8 cellular contexts compared by ENCODE assay signal in genomic region chr2:54903736-54904554, GRCh38.
DNase-seq lines count a peak whose midpoint lies in the region; ATAC-seq and TF ChIP-seq lines count a peak whose summit lies in the region.

No MANE protein-coding gene starts in this region.

- H2BK15ac ChIP-seq in mesenchymal stem cell (ENCODE audit: low read depth, poor library complexity, severe bottlenecking), result no peak overlapping the region

- POLR2A ChIA-PET in HEK293 (lab: Yijun Ruan, JAX), result no interaction called here

- H2BK12ac ChIP-seq in mesenchymal stem cell (ENCODE audit: low read length in 2 of 2), result peak overlapping the region; percentile 51 to 87

- WGBS in mesenchymal stem cell, result 16% methylated on average over 9 of the region's 9 CpGs

- no peak overlapping the region for H3K4me2 ChIP-seq in mesenchymal stem cell (ENCODE audit: low read length, poor library complexity, severe bottlenecking)

- H2AFZ ChIP-seq in mesenchymal stem cell (ENCODE audit: low read depth, low read length), result peak overlapping the region; percentile 10

- no peaks in the 10 kb centered on the region for H3K27me3 ChIP-seq in adipocyte (replicated peaks; ENCODE audit: control insufficient read depth, insufficient read depth, low read length)
- H3K27me3 ChIP-seq in mesenchymal stem cell (ENCODE audit: control insufficient read depth in 1 of 2, insufficient read depth in 1 of 2, low read length in 2 of 2), result no peaks in the 10 kb centered on the region

- DNase-seq in SW 1271 (lab: John Stamatoyannopoulos, UW), result peak; percentile 94 to 97
- peak; percentile 93 for DNase-seq in adipocyte (ENCODE audit: low read depth)
- DNase-seq in mesenchymal stem cell, result peak; percentile 98
- DNase-seq in stimulated activated CD8-positive, alpha-beta memory T cell treated with anti-CD3 and anti-CD28 coated beads, Interleukin-7, amount 100 ng/mL, for 48 hours (ENCODE audit: extremely low read depth in 1 of 2, low read depth in 1 of 2), result peak; percentile 21 to 61
- no peak for DNase-seq in NCI-H2029 (lab: John Stamatoyannopoulos, UW)

- H3K9ac ChIP-seq in adipocyte (ENCODE audit: low read length), result peak overlapping the region; percentile 12
- peak overlapping the region; percentile 53 for H3K9ac ChIP-seq in mesenchymal stem cell (ENCODE audit: low read length)

- H3K23ac ChIP-seq in mesenchymal stem cell (ENCODE audit: low read length in 2 of 2), result no peak overlapping the region

- H3K79me1 ChIP-seq in mesenchymal stem cell (replicated peaks; ENCODE audit: low read length, poor library complexity, severe bottlenecking), result peaks cover 11% of the 10 kb centered on the region

- H3K4ac ChIP-seq in mesenchymal stem cell (ENCODE audit: low read depth in 1 of 2, low read length in 2 of 2), result peak overlapping the region; percentile 10 to 52

- H3K4me3 ChIP-seq in HEK293 (ENCODE audit: low read depth, low read length) (no peak overlapping the region), adipocyte (ENCODE audit: low read length) (peak overlapping the region; percentile 35), mesenchymal stem cell (ENCODE audit: insufficient read depth in 1 of 2, low read depth in 1 of 2, low read length in 2 of 2) (peak overlapping the region in 1 of 2 experiments; percentile 52)

- H3K18ac ChIP-seq in mesenchymal stem cell (ENCODE audit: low read depth in 1 of 2, low read length in 2 of 2), result peak overlapping the region; percentile 37 to 48

- H3K9me3 ChIP-seq in HEK293 (ENCODE audit: control insufficient read depth, insufficient read depth, low read depth, low read length) (no peaks in the 10 kb centered on the region), adipocyte (ENCODE audit: control insufficient read depth, low read length) (no peaks in the 10 kb centered on the region), mesenchymal stem cell (ENCODE audit: control insufficient read depth, low read length) (no peaks in the 10 kb centered on the region)

- peak overlapping the region; percentile 8 for H4K8ac ChIP-seq in mesenchymal stem cell (ENCODE audit: low read length)

- H3K14ac ChIP-seq in mesenchymal stem cell (ENCODE audit: low read length in 2 of 2), result no peak overlapping the region

- H3K4me1 ChIP-seq in HEK293 (ENCODE audit: control insufficient read depth, insufficient read depth, low read length), result no peaks in the 10 kb centered on the region
- H3K4me1 ChIP-seq in adipocyte (ENCODE audit: control insufficient read depth, insufficient read depth, low read length), result peaks cover 32% of the 10 kb centered on the region
- H3K4me1 ChIP-seq in mesenchymal stem cell (ENCODE audit: control insufficient read depth, insufficient read depth, low read depth, low read length), result peaks cover 7% of the 10 kb centered on the region

- no peak overlapping the region for H4K91ac ChIP-seq in mesenchymal stem cell (ENCODE audit: low read length)

- no peak for ATAC-seq in HG02623 (IDR thresholded peaks at IDR 0.05; ENCODE audit: unreplicated experiment)
- no peak for ATAC-seq in HG02840 (IDR thresholded peaks at IDR 0.05; ENCODE audit: low FRiP score, unreplicated experiment)

- CTCF ChIA-PET in HEK293 (lab: Yijun Ruan, JAX), result interaction anchor here (0.6 to 1.6 kb wide), 9 partner anchors 65 to 1300 kb away, joined by 3 to 5 read pairs (median 3); no protein-coding TSS in a partner anchor

- no peak overlapping the region for H2BK5ac ChIP-seq in mesenchymal stem cell (ENCODE audit: low read depth, low read length, poor library complexity, severe bottlenecking)

- H3K36me3 ChIP-seq in HEK293 (ENCODE audit: control insufficient read depth in 2 of 2, insufficient read depth in 1 of 2, low read length in 2 of 2), result no peaks in the 10 kb centered on the region
- H3K36me3 ChIP-seq in adipocyte (ENCODE audit: control insufficient read depth, insufficient read depth, low read length, severe bottlenecking), result no peaks in the 10 kb centered on the region
- no peaks in the 10 kb centered on the region for H3K36me3 ChIP-seq in mesenchymal stem cell (ENCODE audit: control insufficient read depth in 1 of 2, insufficient read depth in 2 of 2, low read depth in 1 of 2, low read length in 2 of 2)

- H3K27ac ChIP-seq in HEK293 (ENCODE audit: extremely low read depth, low read depth, low read length) (no peak overlapping the region), mesenchymal stem cell (ENCODE audit: low read length, poor library complexity, severe bottlenecking) (peak overlapping the region; percentile 43)

- H2AK5ac ChIP-seq in mesenchymal stem cell (ENCODE audit: low read length, severe bottlenecking), result peak overlapping the region; percentile 49

- TF ChIP-seq CTCF in HEK293 (tag by site-specific recombination; IDR thresholded peaks at IDR 0.05), result no peak

- no peak overlapping the region for H2BK120ac ChIP-seq in mesenchymal stem cell (ENCODE audit: low read depth, low read length)

TF ChIP-seq in HEK293, 187 proteins besides CTCF, POLR2A, EP300 and RAD21 (continues in another document):
- TF ChIP-seq ZNF366 (tag by site-specific recombination; conservative IDR thresholded peaks at IDR 0.05) (peak; percentile 82), MYNN (tag by site-specific recombination; IDR thresholded peaks at IDR 0.05; ENCODE audit: borderline replicate concordance) (no peak), ZFP69B (tag by site-specific recombination; IDR thresholded peaks at IDR 0.05) (0 out of 2 replicates have a peak, but pooled peaks have one; percentile 37), ZNF558 (tag by site-specific recombination; IDR thresholded peaks at IDR 0.05) (0 out of 2 replicates have a peak, but pooled peaks have one; percentile 62), REST (tag by site-specific recombination; IDR thresholded peaks at IDR 0.05) (peak; percentile 84), ZNF324 (tag by site-specific recombination; IDR thresholded peaks at IDR 0.05) (0 out of 2 replicates have a peak, but pooled peaks have one; percentile 24), ZNF280D (tag by site-specific recombination; IDR thresholded peaks at IDR 0.05) (peak; percentile 33; the same call in 1 of the 2 replicates)
- TF ChIP-seq, protein P1, sequence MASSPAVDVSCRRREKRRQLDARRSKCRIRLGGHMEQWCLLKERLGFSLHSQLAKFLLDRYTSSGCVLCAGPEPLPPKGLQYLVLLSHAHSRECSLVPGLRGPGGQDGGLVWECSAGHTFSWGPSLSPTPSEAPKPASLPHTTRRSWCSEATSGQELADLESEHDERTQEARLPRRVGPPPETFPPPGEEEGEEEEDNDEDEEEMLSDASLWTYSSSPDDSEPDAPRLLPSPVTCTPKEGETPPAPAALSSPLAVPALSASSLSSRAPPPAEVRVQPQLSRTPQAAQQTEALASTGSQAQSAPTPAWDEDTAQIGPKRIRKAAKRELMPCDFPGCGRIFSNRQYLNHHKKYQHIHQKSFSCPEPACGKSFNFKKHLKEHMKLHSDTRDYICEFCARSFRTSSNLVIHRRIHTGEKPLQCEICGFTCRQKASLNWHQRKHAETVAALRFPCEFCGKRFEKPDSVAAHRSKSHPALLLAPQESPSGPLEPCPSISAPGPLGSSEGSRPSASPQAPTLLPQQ (tag by site-specific recombination; IDR thresholded peaks at IDR 0.05), result no peak; the same call in 1 of the 2 replicates
